ENCODE assay signal across 1 cellular context in genomic region chr17:28725660-28726395, GRCh38.
TF ChIP-seq lines count a peak whose summit lies in the region.

Gene TLCD1 (minus strand): TSS chr17:28726233. CDS start chr17:28726097, 136 bp downstream.

TF ChIP-seq in GM12878, 131 proteins besides CTCF, POLR2A, EP300 and RAD21 (continued from another document):
- TF ChIP-seq BCL3 (IDR thresholded peaks at IDR 0.05; ENCODE audit: borderline replicate concordance, insufficient read depth, low read depth, low read length, poor library complexity, severe bottlenecking) = no peak
- no peak for TF ChIP-seq ZSCAN29 (IDR thresholded peaks at IDR 0.05)
- peak in 1 of 2 experiments; percentile 59; a peak in 1 of 3 replicates for TF ChIP-seq EGR1 (IDR thresholded peaks at IDR 0.05; ENCODE audit: borderline replicate concordance in 1 of 2, low read depth in 2 of 2, low read length in 2 of 2)
- TF ChIP-seq SMARCA5 (IDR thresholded peaks at IDR 0.05) = no peak
- peak; percentile 88 for TF ChIP-seq LARP7 (IDR thresholded peaks at IDR 0.05)
- TF ChIP-seq POLR2AphosphoS2 (IDR thresholded peaks at IDR 0.05; ENCODE audit: low read depth, low read length) = peak; percentile 79; the same call in 1 of the 2 replicates
- TF ChIP-seq TCF3 (IDR thresholded peaks at IDR 0.05; ENCODE audit: borderline replicate concordance, insufficient read depth, low read depth, low read length) = peak; percentile 90
- no peak for TF ChIP-seq JUND (IDR thresholded peaks at IDR 0.05; ENCODE audit: low read depth, low read length)
- 0 out of 2 replicates have a peak, but pooled peaks have one; percentile 10 for TF ChIP-seq MEF2A (IDR thresholded peaks at IDR 0.05; ENCODE audit: insufficient read depth, low read depth, low read length)
- 0 out of 2 replicates have a peak, but pooled peaks have one; percentile 15 for TF ChIP-seq TARDBP (IDR thresholded peaks at IDR 0.05; ENCODE audit: borderline replicate concordance)
- peak; percentile 28 for TF ChIP-seq MXI1 (IDR thresholded peaks at IDR 0.05; ENCODE audit: low read depth, low read length)
- TF ChIP-seq POLR2AphosphoS5 (IDR thresholded peaks at IDR 0.05; ENCODE audit: low read length) = peak; percentile 12; the same call in 1 of the 2 replicates
- peak; percentile 46; the same call in 1 of the 2 replicates for TF ChIP-seq RB1 (IDR thresholded peaks at IDR 0.05; ENCODE audit: borderline replicate concordance)
- TF ChIP-seq MAX (IDR thresholded peaks at IDR 0.05; ENCODE audit: low read depth, low read length) = peak; percentile 52; the same call in 1 of the 2 replicates
- peak; percentile 56; the same call in 1 of the 2 replicates for TF ChIP-seq BACH1 (IDR thresholded peaks at IDR 0.05; ENCODE audit: borderline replicate concordance)
- TF ChIP-seq E4F1 (IDR thresholded peaks at IDR 0.05; ENCODE audit: borderline replicate concordance, partially characterized antibody) = no peak
- peak; percentile 47; the same call in 1 of the 2 replicates for TF ChIP-seq EED (IDR thresholded peaks at IDR 0.05; ENCODE audit: low read depth)
- TF ChIP-seq STAT3 (IDR thresholded peaks at IDR 0.05; ENCODE audit: low read depth, low read length) = no peak
- TF ChIP-seq BCLAF1 (IDR thresholded peaks at IDR 0.05) = no peak
- TF ChIP-seq CBFB (IDR thresholded peaks at IDR 0.05; ENCODE audit: low read depth) = 0 out of 2 replicates have a peak, but pooled peaks have one; percentile 22
- TF ChIP-seq USF1 (IDR thresholded peaks at IDR 0.05; ENCODE audit: borderline replicate concordance, extremely low read length, insufficient read depth, low read depth, low read length) = peak; percentile 7
- peak; percentile 25; the same call in 1 of the 2 replicates for TF ChIP-seq PAX5 (IDR thresholded peaks at IDR 0.05; ENCODE audit: borderline replicate concordance, low read depth, low read length)
- TF ChIP-seq TCF12 (IDR thresholded peaks at IDR 0.05; ENCODE audit: low read depth, low read length) = 0 out of 2 replicates have a peak, but pooled peaks have one; percentile 38
- TF ChIP-seq TAF1 (IDR thresholded peaks at IDR 0.05; ENCODE audit: borderline replicate concordance, low read depth, low read length) = no peak
- peak; percentile 86 for TF ChIP-seq MYC (IDR thresholded peaks at IDR 0.05; ENCODE audit: insufficient read depth, insufficient read length, insufficient replicate concordance, low read length, severe bottlenecking)
- peak; percentile 59 for TF ChIP-seq IKZF1 (conservative IDR thresholded peaks at IDR 0.05)
- no peak for TF ChIP-seq ZBED1 (IDR thresholded peaks at IDR 0.05; ENCODE audit: borderline replicate concordance)
- peak; percentile 92 to 97 for TF ChIP-seq BHLHE40 (IDR thresholded peaks at IDR 0.05; ENCODE audit: borderline replicate concordance in 1 of 2, low read depth in 2 of 2, low read length in 1 of 2)
